ENCODE assay signal across 1 cellular context in genomic region chr7:106112118-106112971, GRCh38.
TF ChIP-seq lines count a peak whose summit lies in the region.

TSS of gene SYPL1 (minus strand) at chr7:106112312. CDS start at chr7:106112208, 104 bp downstream.

TF ChIP-seq in HepG2, 621 proteins besides CTCF, POLR2A, EP300 and RAD21 (continued from another document and continues in another):
- peak; percentile 28; the same call in 1 of the 2 replicates for TF ChIP-seq ZKSCAN8 (CRISPR knock-in tag; IDR thresholded peaks at IDR 0.05; ENCODE audit: borderline replicate concordance)
- no peak for TF ChIP-seq HNRNPL (IDR thresholded peaks at IDR 0.05; ENCODE audit: low read depth, low read length)
- no peak for TF ChIP-seq AGO2 (optimal IDR thresholded peaks at IDR 0.05; ENCODE audit: low read depth, low read length)
- TF ChIP-seq ERF (CRISPR knock-in tag; IDR thresholded peaks at IDR 0.05), result peak; percentile 74
- TF ChIP-seq ZNF460 (CRISPR knock-in tag; IDR thresholded peaks at IDR 0.05; ENCODE audit: borderline replicate concordance), result no peak
- 0 out of 2 replicates have a peak, but pooled peaks have one; percentile 68 for TF ChIP-seq ZZZ3 (CRISPR knock-in tag; IDR thresholded peaks at IDR 0.05; ENCODE audit: borderline replicate concordance)
- TF ChIP-seq ZFP36 (IDR thresholded peaks at IDR 0.05; ENCODE audit: borderline replicate concordance, low read depth, low read length, partially characterized antibody), result no peak
- TF ChIP-seq, protein P1, sequence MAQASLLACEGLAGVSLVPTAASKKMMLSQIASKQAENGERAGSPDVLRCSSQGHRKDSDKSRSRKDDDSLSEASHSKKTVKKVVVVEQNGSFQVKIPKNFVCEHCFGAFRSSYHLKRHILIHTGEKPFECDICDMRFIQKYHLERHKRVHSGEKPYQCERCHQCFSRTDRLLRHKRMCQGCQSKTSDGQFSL (CRISPR knock-in tag; IDR thresholded peaks at IDR 0.05), result no peak
- no peak for TF ChIP-seq ZNF24 (IDR thresholded peaks at IDR 0.05)
- TF ChIP-seq TSC22D2 (CRISPR knock-in tag; IDR thresholded peaks at IDR 0.05; ENCODE audit: borderline replicate concordance), result peak; percentile 49; the same call in 1 of the 2 replicates
- no peak for TF ChIP-seq ZNF18 (CRISPR knock-in tag; IDR thresholded peaks at IDR 0.05; ENCODE audit: insufficient replicate concordance)
- TF ChIP-seq EZH2 (conservative IDR thresholded peaks at IDR 0.05; ENCODE audit: low read depth, low read length), result no peak
- no peak for TF ChIP-seq ZNF496 (CRISPR knock-in tag; IDR thresholded peaks at IDR 0.05; ENCODE audit: insufficient replicate concordance)
- TF ChIP-seq ZNF879 (CRISPR knock-in tag; IDR thresholded peaks at IDR 0.05), result no peak
- TF ChIP-seq ZNF605 (CRISPR knock-in tag; IDR thresholded peaks at IDR 0.05), result no peak
- TF ChIP-seq SP1 (IDR thresholded peaks at IDR 0.05), result peak; percentile 97
- peak; percentile 90 for TF ChIP-seq SP1 (CRISPR knock-in tag; IDR thresholded peaks at IDR 0.05)
- no peak for TF ChIP-seq MTF1 (CRISPR knock-in tag; IDR thresholded peaks at IDR 0.05)
- TF ChIP-seq ZNF691 (CRISPR knock-in tag; IDR thresholded peaks at IDR 0.05; ENCODE audit: borderline replicate concordance, low read depth), result peak; percentile 70
- no peak for TF ChIP-seq GZF1 (CRISPR knock-in tag; IDR thresholded peaks at IDR 0.05)
- TF ChIP-seq ZNF598 (CRISPR knock-in tag; IDR thresholded peaks at IDR 0.05; ENCODE audit: borderline replicate concordance), result no peak
- TF ChIP-seq, protein P2, sequence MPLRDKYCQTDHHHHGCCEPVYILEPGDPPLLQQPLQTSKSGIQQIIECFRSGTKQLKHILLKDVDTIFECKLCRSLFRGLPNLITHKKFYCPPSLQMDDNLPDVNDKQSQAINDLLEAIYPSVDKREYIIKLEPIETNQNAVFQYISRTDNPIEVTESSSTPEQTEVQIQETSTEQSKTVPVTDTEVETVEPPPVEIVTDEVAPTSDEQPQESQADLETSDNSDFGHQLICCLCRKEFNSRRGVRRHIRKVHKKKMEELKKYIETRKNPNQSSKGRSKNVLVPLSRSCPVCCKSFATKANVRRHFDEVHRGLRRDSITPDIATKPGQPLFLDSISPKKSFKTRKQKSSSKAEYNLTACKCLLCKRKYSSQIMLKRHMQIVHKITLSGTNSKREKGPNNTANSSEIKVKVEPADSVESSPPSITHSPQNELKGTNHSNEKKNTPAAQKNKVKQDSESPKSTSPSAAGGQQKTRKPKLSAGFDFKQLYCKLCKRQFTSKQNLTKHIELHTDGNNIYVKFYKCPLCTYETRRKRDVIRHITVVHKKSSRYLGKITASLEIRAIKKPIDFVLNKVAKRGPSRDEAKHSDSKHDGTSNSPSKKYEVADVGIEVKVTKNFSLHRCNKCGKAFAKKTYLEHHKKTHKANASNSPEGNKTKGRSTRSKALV (CRISPR knock-in tag; IDR thresholded peaks at IDR 0.05), result peak; percentile 51; the same call in 1 of the 2 replicates
- TF ChIP-seq, protein P3, sequence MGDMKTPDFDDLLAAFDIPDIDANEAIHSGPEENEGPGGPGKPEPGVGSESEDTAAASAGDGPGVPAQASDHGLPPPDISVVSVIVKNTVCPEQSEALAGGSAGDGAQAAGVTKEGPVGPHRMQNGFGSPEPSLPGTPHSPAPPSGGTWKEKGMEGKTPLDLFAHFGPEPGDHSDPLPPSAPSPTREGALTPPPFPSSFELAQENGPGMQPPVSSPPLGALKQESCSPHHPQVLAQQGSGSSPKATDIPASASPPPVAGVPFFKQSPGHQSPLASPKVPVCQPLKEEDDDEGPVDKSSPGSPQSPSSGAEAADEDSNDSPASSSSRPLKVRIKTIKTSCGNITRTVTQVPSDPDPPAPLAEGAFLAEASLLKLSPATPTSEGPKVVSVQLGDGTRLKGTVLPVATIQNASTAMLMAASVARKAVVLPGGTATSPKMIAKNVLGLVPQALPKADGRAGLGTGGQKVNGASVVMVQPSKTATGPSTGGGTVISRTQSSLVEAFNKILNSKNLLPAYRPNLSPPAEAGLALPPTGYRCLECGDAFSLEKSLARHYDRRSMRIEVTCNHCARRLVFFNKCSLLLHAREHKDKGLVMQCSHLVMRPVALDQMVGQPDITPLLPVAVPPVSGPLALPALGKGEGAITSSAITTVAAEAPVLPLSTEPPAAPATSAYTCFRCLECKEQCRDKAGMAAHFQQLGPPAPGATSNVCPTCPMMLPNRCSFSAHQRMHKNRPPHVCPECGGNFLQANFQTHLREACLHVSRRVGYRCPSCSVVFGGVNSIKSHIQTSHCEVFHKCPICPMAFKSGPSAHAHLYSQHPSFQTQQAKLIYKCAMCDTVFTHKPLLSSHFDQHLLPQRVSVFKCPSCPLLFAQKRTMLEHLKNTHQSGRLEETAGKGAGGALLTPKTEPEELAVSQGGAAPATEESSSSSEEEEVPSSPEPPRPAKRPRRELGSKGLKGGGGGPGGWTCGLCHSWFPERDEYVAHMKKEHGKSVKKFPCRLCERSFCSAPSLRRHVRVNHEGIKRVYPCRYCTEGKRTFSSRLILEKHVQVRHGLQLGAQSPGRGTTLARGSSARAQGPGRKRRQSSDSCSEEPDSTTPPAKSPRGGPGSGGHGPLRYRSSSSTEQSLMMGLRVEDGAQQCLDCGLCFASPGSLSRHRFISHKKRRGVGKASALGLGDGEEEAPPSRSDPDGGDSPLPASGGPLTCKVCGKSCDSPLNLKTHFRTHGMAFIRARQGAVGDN (CRISPR knock-in tag; IDR thresholded peaks at IDR 0.05), result peak; percentile 83
- TF ChIP-seq ZNF501 (CRISPR knock-in tag; IDR thresholded peaks at IDR 0.05), result 0 out of 2 replicates have a peak, but pooled peaks have one; percentile 23
- no peak for TF ChIP-seq ZKSCAN5 (CRISPR knock-in tag; IDR thresholded peaks at IDR 0.05)
- no peak for TF ChIP-seq CC2D1A (CRISPR knock-in tag; IDR thresholded peaks at IDR 0.05)
- peak; percentile 36; the same call in 1 of the 2 replicates for TF ChIP-seq ZNF564 (CRISPR knock-in tag; IDR thresholded peaks at IDR 0.05)
- peak; percentile 59; the same call in 1 of the 2 replicates for TF ChIP-seq MXD1 (CRISPR knock-in tag; IDR thresholded peaks at IDR 0.05)
- TF ChIP-seq, protein P4, sequence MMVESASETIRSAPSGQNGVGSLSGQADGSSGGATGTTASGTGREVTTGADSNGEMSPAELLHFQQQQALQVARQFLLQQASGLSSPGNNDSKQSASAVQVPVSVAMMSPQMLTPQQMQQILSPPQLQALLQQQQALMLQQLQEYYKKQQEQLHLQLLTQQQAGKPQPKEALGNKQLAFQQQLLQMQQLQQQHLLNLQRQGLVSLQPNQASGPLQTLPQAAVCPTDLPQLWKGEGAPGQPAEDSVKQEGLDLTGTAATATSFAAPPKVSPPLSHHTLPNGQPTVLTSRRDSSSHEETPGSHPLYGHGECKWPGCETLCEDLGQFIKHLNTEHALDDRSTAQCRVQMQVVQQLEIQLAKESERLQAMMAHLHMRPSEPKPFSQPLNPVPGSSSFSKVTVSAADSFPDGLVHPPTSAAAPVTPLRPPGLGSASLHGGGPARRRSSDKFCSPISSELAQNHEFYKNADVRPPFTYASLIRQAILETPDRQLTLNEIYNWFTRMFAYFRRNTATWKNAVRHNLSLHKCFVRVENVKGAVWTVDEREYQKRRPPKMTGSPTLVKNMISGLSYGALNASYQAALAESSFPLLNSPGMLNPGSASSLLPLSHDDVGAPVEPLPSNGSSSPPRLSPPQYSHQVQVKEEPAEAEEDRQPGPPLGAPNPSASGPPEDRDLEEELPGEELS (CRISPR knock-in tag; IDR thresholded peaks at IDR 0.05), result no peak
- TF ChIP-seq ATF5 (CRISPR knock-in tag; IDR thresholded peaks at IDR 0.05; ENCODE audit: low read depth), result no peak
- TF ChIP-seq GATA4 (IDR thresholded peaks at IDR 0.05; ENCODE audit: borderline replicate concordance, low read depth), result no peak
- TF ChIP-seq KLF12 (CRISPR knock-in tag; IDR thresholded peaks at IDR 0.05; ENCODE audit: borderline replicate concordance), result 0 out of 2 replicates have a peak, but pooled peaks have one; percentile 14
- TF ChIP-seq ZNF777 (CRISPR knock-in tag; IDR thresholded peaks at IDR 0.05), result no peak; the same call in none of the 2 replicates
- TF ChIP-seq NCOA2 (CRISPR knock-in tag; IDR thresholded peaks at IDR 0.05), result no peak
- TF ChIP-seq ELF4 (CRISPR knock-in tag; IDR thresholded peaks at IDR 0.05; ENCODE audit: borderline replicate concordance), result 0 out of 2 replicates have a peak, but pooled peaks have one; percentile 19
- TF ChIP-seq DRAP1 (CRISPR knock-in tag; IDR thresholded peaks at IDR 0.05), result peak; percentile 26; the same call in 1 of the 2 replicates
- TF ChIP-seq ZBTB20 (CRISPR knock-in tag; IDR thresholded peaks at IDR 0.05; ENCODE audit: borderline replicate concordance, low read depth), result no peak
- TF ChIP-seq, protein P5, sequence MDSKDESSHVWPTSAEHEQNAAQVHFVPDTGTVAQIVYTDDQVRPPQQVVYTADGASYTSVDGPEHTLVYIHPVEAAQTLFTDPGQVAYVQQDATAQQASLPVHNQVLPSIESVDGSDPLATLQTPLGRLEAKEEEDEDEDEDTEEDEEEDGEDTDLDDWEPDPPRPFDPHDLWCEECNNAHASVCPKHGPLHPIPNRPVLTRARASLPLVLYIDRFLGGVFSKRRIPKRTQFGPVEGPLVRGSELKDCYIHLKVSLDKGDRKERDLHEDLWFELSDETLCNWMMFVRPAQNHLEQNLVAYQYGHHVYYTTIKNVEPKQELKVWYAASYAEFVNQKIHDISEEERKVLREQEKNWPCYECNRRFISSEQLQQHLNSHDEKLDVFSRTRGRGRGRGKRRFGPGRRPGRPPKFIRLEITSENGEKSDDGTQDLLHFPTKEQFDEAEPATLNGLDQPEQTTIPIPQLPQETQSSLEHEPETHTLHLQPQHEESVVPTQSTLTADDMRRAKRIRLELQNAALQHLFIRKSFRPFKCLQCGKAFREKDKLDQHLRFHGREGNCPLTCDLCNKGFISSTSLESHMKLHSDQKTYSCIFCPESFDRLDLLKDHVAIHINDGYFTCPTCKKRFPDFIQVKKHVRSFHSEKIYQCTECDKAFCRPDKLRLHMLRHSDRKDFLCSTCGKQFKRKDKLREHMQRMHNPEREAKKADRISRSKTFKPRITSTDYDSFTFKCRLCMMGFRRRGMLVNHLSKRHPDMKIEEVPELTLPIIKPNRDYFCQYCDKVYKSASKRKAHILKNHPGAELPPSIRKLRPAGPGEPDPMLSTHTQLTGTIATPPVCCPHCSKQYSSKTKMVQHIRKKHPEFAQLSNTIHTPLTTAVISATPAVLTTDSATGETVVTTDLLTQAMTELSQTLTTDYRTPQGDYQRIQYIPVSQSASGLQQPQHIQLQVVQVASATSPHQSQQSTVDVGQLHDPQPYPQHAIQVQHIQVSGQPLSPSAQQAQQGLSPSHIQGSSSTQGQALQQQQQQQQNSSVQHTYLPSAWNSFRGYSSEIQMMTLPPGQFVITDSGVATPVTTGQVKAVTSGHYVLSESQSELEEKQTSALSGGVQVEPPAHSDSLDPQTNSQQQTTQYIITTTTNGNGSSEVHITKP (CRISPR knock-in tag; IDR thresholded peaks at IDR 0.05; ENCODE audit: low read depth), result no peak
- no peak for TF ChIP-seq KDM1A (CRISPR knock-in tag; IDR thresholded peaks at IDR 0.05)
- TF ChIP-seq KLF15 (CRISPR knock-in tag; IDR thresholded peaks at IDR 0.05; ENCODE audit: borderline replicate concordance), result no peak
- no peak for TF ChIP-seq HNF4G (IDR thresholded peaks at IDR 0.05; ENCODE audit: borderline replicate concordance, low read depth, low read length)
- TF ChIP-seq HNF4G (CRISPR knock-in tag; IDR thresholded peaks at IDR 0.05; ENCODE audit: borderline replicate concordance, low read depth), result no peak
- no peak for TF ChIP-seq ZNF788 (CRISPR knock-in tag; IDR thresholded peaks at IDR 0.05; ENCODE audit: borderline replicate concordance)
- TF ChIP-seq ZNF263 (CRISPR knock-in tag; IDR thresholded peaks at IDR 0.05), result no peak
- peak; percentile 54 for TF ChIP-seq GATAD1 (CRISPR knock-in tag; IDR thresholded peaks at IDR 0.05)
- TF ChIP-seq REXO4 (CRISPR knock-in tag; IDR thresholded peaks at IDR 0.05; ENCODE audit: borderline replicate concordance), result no peak
- TF ChIP-seq SRF (IDR thresholded peaks at IDR 0.05; ENCODE audit: low read depth, low read length), result no peak
- TF ChIP-seq ZMYM3 (CRISPR knock-in tag; IDR thresholded peaks at IDR 0.05), result no peak
- 0 out of 4 replicates have a peak, but pooled peaks have one; percentile 39 to 43 for TF ChIP-seq NR2F1 (CRISPR knock-in tag; IDR thresholded peaks at IDR 0.05)
- no peak for TF ChIP-seq XBP1 (CRISPR knock-in tag; IDR thresholded peaks at IDR 0.05)
- no peak for TF ChIP-seq JDP2 (CRISPR knock-in tag; IDR thresholded peaks at IDR 0.05; ENCODE audit: borderline replicate concordance)
